19 cellular contexts compared by ENCODE assay signal in genomic region chrX:40912576-40912975, GRCh38.
DNase-seq lines count a peak whose midpoint lies in the region; ATAC-seq and TF ChIP-seq lines count a peak whose summit lies in the region.
"Had no signal": no experiment of that assay in that cellular context is flagged by ENCODE, and none has a peak within 500 bp of the region (broad histone marks: within the 10 kb centered on the region; RNA-seq: fewer than 3 reads in every experiment).

No MANE protein-coding gene starts in this region.

- POLR2A ChIA-PET in MCF 10A (lab: Yijun Ruan, JAX): no interaction called here
- POLR2A ChIA-PET in HEK293T (lab: Yijun Ruan, JAX): no interaction called here

- no peak overlapping the region for H3K4me3 Mint-ChIP-seq in MCF 10A (ENCODE audit: unreplicated experiment)
- H3K4me3 Mint-ChIP-seq: activated naive CD8-positive, alpha-beta T cell; activated T-cell treated with anti-CD3 and anti-CD28 coated beads, Interleukin-2, amount 50 U/mL, for 24 hours; nephron progenitor cell had no signal

- WGBS in mammary epithelial cell (ENCODE audit: low coverage, missing lambda C conversion rate): 4% methylated on average over 3 of the region's 4 CpGs

- peak; percentile 34 for DNase-seq in MCF 10A (ENCODE audit: unreplicated experiment)
- DNase-seq in breast epithelium (ENCODE audit: low spot score in 2 of 2): no peak
- peak; percentile 16 for DNase-seq in NCI-H2227 treated with DMSO at 0.1 percent for 48 hours (lab: John Stamatoyannopoulos, UW)
- DNase-seq in mammary epithelial cell: peak; percentile 81
- no peak for DNase-seq in HEK293T (ENCODE audit: extremely low spot score)
- DNase-seq in epidermal melanocyte (ENCODE audit: insufficient read length, low spot score): no peak
- DNase-seq: activated T-cell treated with anti-CD3 and anti-CD28 coated beads, Interleukin-2, amount 50 U/mL, for 24 hours; GF-D8; H7; heart right ventricle; mesenchymal stem cell; NCI-H2029; nephron progenitor cell; stimulated activated naive CD8-positive, alpha-beta T cell treated with anti-CD3 and anti-CD28 coated beads, Interleukin-15, Interleukin-2, amounts not matched to agents 100 U/mL and 50 U/mL, for 24 hours had no signal

- no peak overlapping the region for H3K27ac ChIP-seq in breast epithelium
- H3K27ac ChIP-seq in mammary epithelial cell (ENCODE audit: insufficient read depth, low read depth, low read length): peak overlapping the region; percentile 48
- H3K27ac ChIP-seq: cardiac muscle cell, heart right ventricle, SK-N-MC had no signal

- no peak overlapping the region for H3K27ac Mint-ChIP-seq in MCF 10A (ENCODE audit: low read depth, unreplicated experiment)
- H3K27ac Mint-ChIP-seq: activated naive CD8-positive, alpha-beta T cell; activated T-cell treated with anti-CD3 and anti-CD28 coated beads, Interleukin-2, amount 50 U/mL, for 24 hours; nephron progenitor cell had no signal

- H3K4me1 ChIP-seq in breast epithelium: no peaks in the 10 kb centered on the region
- H3K4me1 ChIP-seq in mammary epithelial cell (ENCODE audit: insufficient read depth, low read length): peaks cover 30% of the 10 kb centered on the region
- H3K4me1 ChIP-seq: heart right ventricle had no signal

- H4K20me1 ChIP-seq in mammary epithelial cell (ENCODE audit: insufficient read depth, low read length): no peaks in the 10 kb centered on the region

- in situ Hi-C loops in mammary epithelial cell (cut with MboI; ENCODE audit: low sequenced_read_pairs in 2 of 2): no loop called here

- no peak overlapping the region for H3K4me3 ChIP-seq in breast epithelium
- H3K4me3 ChIP-seq in mammary epithelial cell (replicated peaks in 1 of 3; ENCODE audit: insufficient read depth in 1 of 3, low read depth in 2 of 3, low read length in 3 of 3): no peak overlapping the region
- H3K4me3 ChIP-seq: cardiac muscle cell, heart right ventricle, SK-N-MC had no signal

- H3K36me3 ChIP-seq in breast epithelium (no peaks in the 10 kb centered on the region), mammary epithelial cell (ENCODE audit: insufficient read depth, low read length) (no peaks in the 10 kb centered on the region)
- H3K36me3 ChIP-seq: cardiac muscle cell, heart right ventricle had no signal

- no peak overlapping the region for H3K4me2 ChIP-seq in mammary epithelial cell (ENCODE audit: insufficient read depth, low read depth, low read length)

- dilution Hi-C loops in mammary epithelial cell (cut with HindIII; ENCODE audit: low sequenced_read_pairs): no loop called here

- no peak overlapping the region for H3K9ac ChIP-seq in mammary epithelial cell (ENCODE audit: insufficient read depth, low read length)

- intact Hi-C loops in MCF 10A (cut with micrococcal nuclease): no loop called here
- intact Hi-C loops in breast epithelium (cut with DNase I; ENCODE audit: low total_unique reads): no loop called here
- intact Hi-C loops in mammary epithelial cell (cut with micrococcal nuclease): no loop called here

- peak overlapping the region; percentile 63 for H2AFZ ChIP-seq in mammary epithelial cell (ENCODE audit: low read depth, low read length)

- H3K27me3 Mint-ChIP-seq in MCF 10A (ENCODE audit: insufficient read depth, unreplicated experiment): peaks cover 74% of the 10 kb centered on the region
- H3K27me3 Mint-ChIP-seq: activated naive CD8-positive, alpha-beta T cell had no signal

- H3K79me2 ChIP-seq in mammary epithelial cell (ENCODE audit: insufficient read depth, low read length): no peaks in the 10 kb centered on the region

- H3K4me1 Mint-ChIP-seq in MCF 10A (ENCODE audit: insufficient read depth, unreplicated experiment): peaks cover 8% of the 10 kb centered on the region

- TF ChIP-seq CTCF in MCF 10A (IDR thresholded peaks at IDR 0.05; ENCODE audit: unreplicated experiment): no peak
- no peak for TF ChIP-seq CTCF in breast epithelium (IDR thresholded peaks at IDR 0.05)
- no peak for TF ChIP-seq CTCF in mammary epithelial cell (conservative IDR thresholded peaks at IDR 0.05 in 1 of 2, IDR thresholded peaks at IDR 0.05 in 1 of 2; ENCODE audit: extremely low read depth in 1 of 2, insufficient read depth in 1 of 2, low read depth in 1 of 2, low read length in 2 of 2)

- ATAC-seq in GM18868 (IDR thresholded peaks at IDR 0.05; ENCODE audit: unreplicated experiment) (no peak), HG03159 (IDR thresholded peaks at IDR 0.05; ENCODE audit: unreplicated experiment) (no peak)
- ATAC-seq: stimulated activated naive CD8-positive, alpha-beta T cell treated with anti-CD3 and anti-CD28 coated beads, Interleukin-15, Interleukin-2, amounts not matched to agents 100 U/mL and 50 U/mL, for 24 hours had no signal

- no peak for TF ChIP-seq POLR2A in breast epithelium (IDR thresholded peaks at IDR 0.05)

- BruUV-seq in MCF 10A (replicated peaks; lab: Mats Ljungman, UMichigan) (no TSS peak), mammary epithelial cell (replicated peaks; lab: Mats Ljungman, UMichigan) (no TSS peak)

- H3K9me3 Mint-ChIP-seq in MCF 10A (ENCODE audit: unreplicated experiment): no peaks in the 10 kb centered on the region
- H3K9me3 Mint-ChIP-seq: activated T-cell treated with anti-CD3 and anti-CD28 coated beads, Interleukin-2, amount 50 U/mL, for 24 hours had no signal

- no peaks in the 10 kb centered on the region for H3K9me3 ChIP-seq in breast epithelium
- no peaks in the 10 kb centered on the region for H3K9me3 ChIP-seq in mammary epithelial cell (replicated peaks; ENCODE audit: insufficient read depth, low read length)
- H3K9me3 ChIP-seq: heart right ventricle had no signal

- no peaks in the 10 kb centered on the region for H3K36me3 Mint-ChIP-seq in MCF 10A (ENCODE audit: insufficient read depth, unreplicated experiment)
- H3K36me3 Mint-ChIP-seq: activated naive CD8-positive, alpha-beta T cell had no signal

- H3K27me3 ChIP-seq in breast epithelium: peaks cover 0 to 31% of the 10 kb centered on the region in 2 donors
- peaks cover 2% of the 10 kb centered on the region for H3K27me3 ChIP-seq in mammary epithelial cell (ENCODE audit: insufficient read depth, low read length)
- H3K27me3 ChIP-seq: cardiac muscle cell had no signal

- CTCF ChIA-PET in MCF 10A (lab: Yijun Ruan, JAX): interaction anchor here (0.5 kb wide), 1 partner anchor 14 kb away, joined by 4 read pairs; no protein-coding TSS in a partner anchor
- CTCF ChIA-PET in mammary epithelial cell (lab: Charles Lee; ENCODE audit: low non-redundant PET): no interaction called here
- CTCF ChIA-PET in HEK293T (lab: Yijun Ruan, JAX): no interaction called here

TF ChIP-seq in HEK293T, 16 proteins besides CTCF, POLR2A, EP300 and RAD21:
- TF ChIP-seq FOXK2 (IDR thresholded peaks at IDR 0.05) (no peak), LEF1 (IDR thresholded peaks at IDR 0.05; ENCODE audit: borderline replicate concordance) (no peak), ELF4 (IDR thresholded peaks at IDR 0.05) (no peak), CTBP1 (IDR thresholded peaks at IDR 0.05; ENCODE audit: borderline replicate concordance) (no peak), L3MBTL2 (conservative IDR thresholded peaks at IDR 0.05) (no peak), ZNF384 (IDR thresholded peaks at IDR 0.05) (no peak), ARNT (IDR thresholded peaks at IDR 0.05) (no peak), TARDBP (IDR thresholded peaks at IDR 0.05) (no peak)

Comparison
In these comparisons a context has a peak if more than half of its experiments do, and no peak if none do; other contexts are left out.
1. DNase-seq: peak in MCF 10A (single experiment), NCI-H2227 treated with DMSO at 0.1 percent for 48 hours (single experiment) and mammary epithelial cell (single experiment); none in breast epithelium (0 of 2), HEK293T (single experiment) and epidermal melanocyte (single experiment).